29 cellular contexts compared by ENCODE assay signal in genomic region chr6:7421066-7421465, GRCh38. TPM values are rescaled to one million over a fixed set of nuclear protein-coding genes. Genes with fewer than 3 reads are reported as not detected.
"Had no signal": no experiment of that assay in that cellular context is flagged by ENCODE, and none has a peak within 500 bp of the region (broad histone marks: within the 10 kb centered on the region; RNA-seq: fewer than 3 reads in every experiment).

No MANE protein-coding gene starts in this region.

- H3K9ac ChIP-seq: parathyroid adenoma had no signal

- H3K27me3 ChIP-seq: hepatocyte, right atrium auricular region, sigmoid colon, transverse colon had no signal

- H3K4me3 Mint-ChIP-seq: endodermal cell; immature natural killer cell; naive thymus-derived CD4-positive, alpha-beta T cell; nephron progenitor cell; stimulated activated naive B cell treated with anti-CD40 and anti-IgM and Interleukin-4, amounts not matched to agents 10 μg/mL and 1 μg/mL and 100 μg/mL, for 72 hours; stimulated activated naive CD8-positive, alpha-beta T cell treated with anti-CD3 and anti-CD28 coated beads, Interleukin-15, amount 100 ng/mL, for 72 hours had no signal

- H3K4me1 ChIP-seq: left ventricle myocardium inferior, right atrium auricular region, sigmoid colon, transverse colon had no signal

- DNase-seq: effector CD4-positive, alpha-beta T cell; endodermal cell; erythroblast; foreskin melanocyte; head of caudate nucleus; immature natural killer cell; left cardiac atrium; left ventricle myocardium inferior; mesendoderm; naive thymus-derived CD4-positive, alpha-beta T cell; nephron progenitor cell; sigmoid colon; stimulated activated CD4-positive, alpha-beta T cell treated with anti-CD3 and anti-CD28 coated beads, Interleukin-2, amount 100 ng/mL, for 24 hours; stimulated activated CD4-positive, alpha-beta T cell treated with anti-CD3 and anti-CD28 coated beads, Interleukin-4, amount 100 ng/mL, for 4 hours; stimulated activated naive B cell treated with anti-CD40 and anti-IgM and Interleukin-4, amounts not matched to agents 10 μg/mL and 1 μg/mL and 100 μg/mL, for 72 hours; stimulated activated naive CD8-positive, alpha-beta T cell treated with anti-CD3 and anti-CD28 coated beads, Interleukin-15, amount 100 ng/mL, for 72 hours; transverse colon had no signal

- H3K27me3 Mint-ChIP-seq: naive thymus-derived CD4-positive, alpha-beta T cell; stimulated activated naive B cell treated with anti-CD40 and anti-IgM and Interleukin-4, amounts not matched to agents 10 μg/mL and 1 μg/mL and 100 μg/mL, for 72 hours; stimulated activated naive CD8-positive, alpha-beta T cell treated with anti-CD3 and anti-CD28 coated beads, Interleukin-15, amount 100 ng/mL, for 72 hours had no signal

- H3K27ac Mint-ChIP-seq: endodermal cell; nephron progenitor cell; stimulated activated naive B cell treated with anti-CD40 and anti-IgM and Interleukin-4, amounts not matched to agents 10 μg/mL and 1 μg/mL and 100 μg/mL, for 72 hours; stimulated activated naive CD8-positive, alpha-beta T cell treated with anti-CD3 and anti-CD28 coated beads, Interleukin-15, amount 100 ng/mL, for 72 hours had no signal

- ATAC-seq: left cardiac atrium; naive thymus-derived CD4-positive, alpha-beta T cell; stimulated activated naive B cell treated with anti-CD40 and anti-IgM and Interleukin-4, amounts not matched to agents 10 μg/mL and 1 μg/mL and 100 μg/mL, for 72 hours; stimulated activated naive CD8-positive, alpha-beta T cell treated with anti-CD3 and anti-CD28 coated beads, Interleukin-15, amount 100 ng/mL, for 72 hours had no signal

- H3K9me3 ChIP-seq: left ventricle myocardium inferior, right atrium auricular region, sigmoid colon, thoracic aorta, transverse colon had no signal

- H3K27ac ChIP-seq: coronary artery, hepatocyte, left ventricle myocardium inferior, parathyroid adenoma, right atrium auricular region, sigmoid colon, skin epidermis, thoracic aorta, transverse colon had no signal

- H3K9me3 Mint-ChIP-seq: immature natural killer cell; naive thymus-derived CD4-positive, alpha-beta T cell; stimulated activated naive B cell treated with anti-CD40 and anti-IgM and Interleukin-4, amounts not matched to agents 10 μg/mL and 1 μg/mL and 100 μg/mL, for 72 hours; stimulated activated naive CD8-positive, alpha-beta T cell treated with anti-CD3 and anti-CD28 coated beads, Interleukin-15, amount 100 ng/mL, for 72 hours had no signal

- H3K4me3 ChIP-seq: coronary artery, hepatocyte, left ventricle myocardium inferior, lung, right atrium auricular region, sigmoid colon, skin epidermis, thoracic aorta, transverse colon had no signal

- H3K4me1 Mint-ChIP-seq: immature natural killer cell; stimulated activated naive CD8-positive, alpha-beta T cell treated with anti-CD3 and anti-CD28 coated beads, Interleukin-15, amount 100 ng/mL, for 72 hours had no signal

RNA-seq across cellular contexts. Expression of gene CAGE1, which starts 31.5 kb away (rescaled TPM):
- total RNA-seq: chondrocyte, endothelial cell of umbilical vein, left ventricle myocardium inferior, omental fat pad, right atrium auricular region, sigmoid colon, subcutaneous adipose tissue, thoracic aorta, transverse colon, urinary bladder had no signal
